Comparison of ENCODE assay signal across 9 cellular contexts in genomic region chr10:128095023-128095752, GRCh38. TPM values are rescaled to one million over a fixed set of nuclear protein-coding genes. Genes with fewer than 3 reads are reported as not detected.
A peak's percentile ranks its signal among the peaks of the same experiment; 100 is the strongest.
DNase-seq lines count a peak whose midpoint lies in the region; ATAC-seq lines count a peak whose summit lies in the region.
"Had no signal": no experiment of that assay in that cellular context is flagged by ENCODE, and none has a peak within 500 bp of the region (broad histone marks: within the 10 kb centered on the region; RNA-seq: fewer than 3 reads in every experiment).

No MANE protein-coding gene starts in this region.

- no peak overlapping the region for H2BK120ac ChIP-seq in trophoblast cell (ENCODE audit: insufficient read depth, low read length, poor library complexity)

- H2BK5ac ChIP-seq in trophoblast cell (ENCODE audit: low read depth, low read length, poor library complexity) = no peak overlapping the region

- no CpG with 5 or more reads among the region's 11 CpGs for WGBS in trophoblast cell (ENCODE audit: extremely low coverage, insufficient coverage, insufficient read length)

- H3K4me1 ChIP-seq in trophoblast cell (ENCODE audit: control insufficient read depth in 1 of 2, insufficient read depth in 2 of 2, low read length in 2 of 2) = no peaks in the 10 kb centered on the region

- no peak overlapping the region for H3K4me3 ChIP-seq in trophoblast cell (ENCODE audit: low read depth, low read length)

- H3K4me1 Mint-ChIP-seq in activated CD4-positive, alpha-beta memory T cell treated with anti-CD3 and anti-CD28 coated beads for 36 hours (ENCODE audit: low read depth) = peaks cover 21% of the 10 kb centered on the region

- H4K8ac ChIP-seq in trophoblast cell (ENCODE audit: low read depth, low read length) = no peak overlapping the region

- no peak overlapping the region for H4K12ac ChIP-seq in trophoblast cell (ENCODE audit: low read depth, low read length)

- H3K27ac Mint-ChIP-seq in activated CD4-positive, alpha-beta memory T cell treated with anti-CD3 and anti-CD28 coated beads for 36 hours = peak overlapping the region; percentile 38

- peak; percentile 46 for ATAC-seq in GM19025 (IDR thresholded peaks at IDR 0.05; ENCODE audit: low read depth, unreplicated experiment)
- ATAC-seq in HG03565 (IDR thresholded peaks at IDR 0.05; ENCODE audit: unreplicated experiment) = peak; percentile 88
- ATAC-seq in GM19463 (IDR thresholded peaks at IDR 0.05; ENCODE audit: unreplicated experiment) = no peak

- no peaks in the 10 kb centered on the region for H3K9me3 Mint-ChIP-seq in activated CD4-positive, alpha-beta memory T cell treated with anti-CD3 and anti-CD28 coated beads for 36 hours

- peaks cover 2% of the 10 kb centered on the region for H3K9me3 ChIP-seq in trophoblast cell (ENCODE audit: insufficient read depth, low read depth, low read length)

- H2BK12ac ChIP-seq in trophoblast cell (ENCODE audit: low read length) = no peak overlapping the region

- H3K36me3 ChIP-seq in trophoblast cell (ENCODE audit: control insufficient read depth in 1 of 2, insufficient read depth in 2 of 2, low read length in 2 of 2) = peaks cover 22 to 25% of the 10 kb centered on the region in 2 experiments

- no peak overlapping the region for H3K4me3 Mint-ChIP-seq in activated CD4-positive, alpha-beta memory T cell treated with anti-CD3 and anti-CD28 coated beads for 36 hours

- DNase-seq in activated CD4-positive, alpha-beta memory T cell treated with anti-CD3 and anti-CD28 coated beads for 36 hours = peak; percentile 75
- peak; percentile 92 to 94 for DNase-seq in trophoblast cell
- DNase-seq in Ammon's horn (ENCODE audit: low spot score) = no peak
- no peak for DNase-seq in iPS-NIHi7 (ENCODE audit: extremely low spot score)
- DNase-seq: IMR-90, left cardiac atrium had no signal

- no peak overlapping the region for H3K9ac ChIP-seq in trophoblast cell (ENCODE audit: low read length)

- H3K36me3 Mint-ChIP-seq in activated CD4-positive, alpha-beta memory T cell treated with anti-CD3 and anti-CD28 coated beads for 36 hours = peaks cover 38% of the 10 kb centered on the region

- H3K23ac ChIP-seq in trophoblast cell (ENCODE audit: low read length) = no peak overlapping the region

- H3K27me3 Mint-ChIP-seq in activated CD4-positive, alpha-beta memory T cell treated with anti-CD3 and anti-CD28 coated beads for 36 hours = no peaks in the 10 kb centered on the region

- H2AK5ac ChIP-seq in trophoblast cell (ENCODE audit: low read length) = no peak overlapping the region

- H3K27me3 ChIP-seq in trophoblast cell (ENCODE audit: insufficient read depth, low read length) = no peaks in the 10 kb centered on the region

- no peak overlapping the region for H3K14ac ChIP-seq in trophoblast cell (ENCODE audit: low read length)

- no peak overlapping the region for H3K4ac ChIP-seq in trophoblast cell (ENCODE audit: low read depth, low read length)

- H3K27ac ChIP-seq in trophoblast cell (ENCODE audit: low read depth, low read length) = no peak overlapping the region

- H3K4me2 ChIP-seq in trophoblast cell (ENCODE audit: low read length) = no peak overlapping the region

- H3K79me1 ChIP-seq in trophoblast cell (ENCODE audit: low read length) = no peaks in the 10 kb centered on the region

- no peak overlapping the region for H4K91ac ChIP-seq in trophoblast cell (ENCODE audit: low read depth, low read length)

- intact Hi-C loops in activated CD4-positive, alpha-beta memory T cell treated with anti-CD3 and anti-CD28 coated beads for 36 hours (cut with micrococcal nuclease) = loop anchor here (1.0 kb wide), 1 partner anchor 31 kb away; the partner anchor contains the start of gene MKI67

- H3K79me2 ChIP-seq in trophoblast cell (ENCODE audit: control insufficient read depth, insufficient read depth, low read length, poor library complexity) = no peaks in the 10 kb centered on the region

- H2AFZ ChIP-seq in trophoblast cell (ENCODE audit: insufficient read depth, low read length, poor library complexity) = no peak overlapping the region

- H3K18ac ChIP-seq in trophoblast cell (ENCODE audit: low read length) = no peak overlapping the region

- POLR2A ChIA-PET in activated CD4-positive, alpha-beta memory T cell treated with anti-CD3 and anti-CD28 coated beads for 36 hours (lab: Charles Lee) = interaction anchor here (1.2 to 2.6 kb wide), 3 partner anchors 27 to 47 kb away, joined by 3 to 9 read pairs (median 4); partner anchors contain the start of gene MKI67

- CTCF ChIA-PET in activated CD4-positive, alpha-beta memory T cell treated with anti-CD3 and anti-CD28 coated beads for 36 hours (lab: Charles Lee) = interaction anchor here (0.9 to 1.1 kb wide), 3 partner anchors 9 to 54 kb away, joined by 3 read pairs; no protein-coding TSS in a partner anchor

RNA-seq across cellular contexts. Expression of gene MKI67, which starts 31.0 kb away (rescaled TPM):
- total RNA-seq in activated CD4-positive, alpha-beta memory T cell treated with anti-CD3 and anti-CD28 coated beads for 36 hours = 100 to 1,000 TPM; 223 to 241 TPM
- 28.7 and 34.2 TPM in 2 replicates for polyA plus RNA-seq in trophoblast cell (2013)

Comparison
In these comparisons a context has a peak if more than half of its experiments do, and no peak if none do; other contexts are left out.
1. DNase-seq: peak in activated CD4-positive, alpha-beta memory T cell treated with anti-CD3 and anti-CD28 coated beads for 36 hours (single experiment) and trophoblast cell (2 of 2); none in Ammon's horn (single experiment) and iPS-NIHi7 (single experiment).